Comparison of ENCODE assay signal across 12 cellular contexts in genomic region chr22:17633217-17633997, GRCh38. TPM values are rescaled to one million over a fixed set of nuclear protein-coding genes. Genes with fewer than 3 reads are reported as not detected.
DNase-seq lines count a peak whose midpoint lies in the region; ATAC-seq and TF ChIP-seq lines count a peak whose summit lies in the region.
"Had no signal": no experiment of that assay in that cellular context is flagged by ENCODE, and none has a peak within 500 bp of the region (broad histone marks: within the 10 kb centered on the region; RNA-seq: fewer than 3 reads in every experiment).

No MANE protein-coding gene starts in this region.

- H3K27ac ChIP-seq in foreskin keratinocyte, result peak overlapping the region; percentile 75
- peak overlapping the region in 2 of 3 donors; percentile 63 to 71 for H3K27ac ChIP-seq in thyroid gland
- H3K27ac ChIP-seq in left ventricle myocardium inferior (replicated peaks), result no peak overlapping the region
- H3K27ac ChIP-seq: 22Rv1 had no signal

- TF ChIP-seq CTCF in foreskin keratinocyte (conservative IDR thresholded peaks at IDR 0.05) (no peak), thyroid gland (IDR thresholded peaks at IDR 0.05) (no peak), left ventricle myocardium inferior (IDR thresholded peaks at IDR 0.05; ENCODE audit: borderline replicate concordance) (no peak)

- peak; percentile 37 for DNase-seq in DMS 273 (lab: John Stamatoyannopoulos, UW; ENCODE audit: unreplicated experiment)
- no peak for DNase-seq in DMS 273 treated with DMSO at 0.1 percent for 48 hours (lab: John Stamatoyannopoulos, UW)
- DNase-seq in T1000 (lab: John Stamatoyannopoulos, UW), result peak; percentile 17
- DNase-seq in foreskin keratinocyte, result peak; percentile 99
- DNase-seq in thyroid gland, result peak in 1 of 2 donors; percentile 19
- no peak for DNase-seq in foreskin melanocyte
- no peak for DNase-seq in UCSD-AML1 (lab: John Stamatoyannopoulos, UW; ENCODE audit: unreplicated experiment)
- DNase-seq in left ventricle myocardium inferior, result no peak
- DNase-seq: effector CD8-positive, alpha-beta T cell; NCI-H69; pancreas had no signal

- WGBS in thyroid gland, 2 donors, result 75 to 80% methylated on average over 4 of the region's 4 CpGs

- intact Hi-C loops in thyroid gland (cut with DNase I), result no loop called here
- intact Hi-C loops in left ventricle myocardium inferior (cut with micrococcal nuclease), result loop anchor here (10.0 kb wide), 1 partner anchor 59 kb away; no protein-coding TSS in a partner anchor

- H3K4me3 ChIP-seq in thyroid gland (replicated peaks in 1 of 3), result no peak overlapping the region
- no peak overlapping the region for H3K4me3 ChIP-seq in left ventricle myocardium inferior
- H3K4me3 ChIP-seq: pancreas had no signal

- H3K4me1 ChIP-seq in foreskin keratinocyte, result peaks cover 19% of the 10 kb centered on the region
- H3K4me1 ChIP-seq in thyroid gland, result peaks cover 10 to 21% of the 10 kb centered on the region in 2 donors
- H3K4me1 ChIP-seq in left ventricle myocardium inferior, result peaks cover 23% of the 10 kb centered on the region

- no peak for TF ChIP-seq POLR2A in thyroid gland (IDR thresholded peaks at IDR 0.05)

- ATAC-seq in foreskin keratinocyte, result peak; percentile 81
- ATAC-seq: pancreas had no signal

- H3K9me3 ChIP-seq in thyroid gland (no peaks in the 10 kb centered on the region), left ventricle myocardium inferior (replicated peaks) (no peaks in the 10 kb centered on the region)
- H3K9me3 ChIP-seq: pancreas had no signal

- H3K36me3 ChIP-seq in thyroid gland (no peaks in the 10 kb centered on the region), left ventricle myocardium inferior (no peaks in the 10 kb centered on the region)
- H3K36me3 ChIP-seq: pancreas had no signal

- no peaks in the 10 kb centered on the region for H3K27me3 ChIP-seq in foreskin keratinocyte
- H3K27me3 ChIP-seq in thyroid gland, result no peaks in the 10 kb centered on the region
- no peaks in the 10 kb centered on the region for H3K27me3 ChIP-seq in left ventricle myocardium inferior (ENCODE audit: low read depth)
- H3K27me3 ChIP-seq: pancreas had no signal

RNA-seq across cellular contexts. Expression of gene ATP6V1E1, which starts 4.9 kb away (rescaled TPM):
- 105 and 118 TPM in 2 replicates for total RNA-seq in foreskin keratinocyte
- 120 and 127 TPM in 2 replicates for polyA plus RNA-seq in foreskin keratinocyte
- total RNA-seq in thyroid gland, result 100 to 1,000 TPM in 3 of 4 donors, 10 to 100 TPM in 1; 88.6 to 132 (median 119) TPM
- total RNA-seq in left ventricle myocardium inferior, result 213 TPM

RNA-seq across cellular contexts. Expression of gene BCL2L13, which starts 5.2 kb away (rescaled TPM):
- total RNA-seq in foreskin keratinocyte (51.0 TPM in 2 replicates), thyroid gland (100 to 1,000 TPM in 1 of 4 donors, 10 to 100 TPM in 3; 46.0 to 103 (median 72.2) TPM), left ventricle myocardium inferior (111 TPM)
- polyA plus RNA-seq in foreskin keratinocyte, result 25.9 and 31.3 TPM in 2 replicates

Comparison
In these comparisons a context has a peak if more than half of its experiments do, and no peak if none do; other contexts are left out.
1. DNase-seq: peak in DMS 273 (single experiment), T1000 (single experiment) and foreskin keratinocyte (2 of 2); none in DMS 273 treated with DMSO at 0.1 percent for 48 hours (single experiment), foreskin melanocyte (single experiment), UCSD-AML1 (single experiment) and left ventricle myocardium inferior (single experiment).